Comparison of ENCODE assay signal across 9 cellular contexts in the genomic region with DNA sequence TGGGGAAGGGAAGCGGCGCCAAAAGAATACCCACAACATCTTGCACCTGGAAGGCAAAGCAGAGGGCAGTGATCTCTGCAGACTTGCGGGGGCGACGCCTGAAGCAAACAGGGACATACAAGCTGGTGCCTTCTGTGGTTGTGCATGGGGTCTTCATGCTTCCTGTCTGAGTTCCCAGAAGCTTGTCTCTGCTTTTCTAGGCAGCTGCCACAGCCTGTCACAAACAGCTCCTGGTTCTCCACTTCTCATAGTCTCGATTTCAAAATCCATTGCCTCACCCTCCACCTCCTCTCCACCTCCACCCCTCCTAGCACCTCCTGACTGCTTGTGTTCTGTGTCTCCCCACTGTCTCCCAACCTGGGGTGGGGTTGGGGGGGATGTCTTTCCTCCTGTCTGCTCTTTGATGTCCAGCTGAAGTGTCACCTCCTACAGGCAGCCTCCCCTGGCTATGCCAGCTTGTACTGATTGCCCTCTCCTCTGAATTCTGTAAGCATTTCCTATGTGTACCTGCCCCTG. TPM values are rescaled to one million over a fixed set of nuclear protein-coding genes. Genes with fewer than 3 reads are reported as not detected.
DNase-seq lines count a peak whose midpoint lies in the region; ATAC-seq and TF ChIP-seq lines count a peak whose summit lies in the region.
"Had no signal": no experiment of that assay in that cellular context is flagged by ENCODE, and none has a peak within 500 bp of the region (broad histone marks: within the 10 kb centered on the region; RNA-seq: fewer than 3 reads in every experiment).

No MANE protein-coding gene starts in this region.

- no peaks in the 10 kb centered on the region for H3K9me3 Mint-ChIP-seq in Calu3 (ENCODE audit: low read depth, unreplicated experiment)
- H3K9me3 Mint-ChIP-seq in activated naive CD8-positive, alpha-beta T cell (ENCODE audit: low read depth) = no peaks in the 10 kb centered on the region

- H3K4me1 ChIP-seq in mucosa of rectum (ENCODE audit: control insufficient read depth in 2 of 2, insufficient read depth in 2 of 2, low read length in 2 of 2) = peaks cover 8 to 13% of the 10 kb centered on the region in 2 donors

- ATAC-seq in HG02885 (IDR thresholded peaks at IDR 0.05; ENCODE audit: poor library complexity, unreplicated experiment) (peak; percentile 3), HG03039 (IDR thresholded peaks at IDR 0.05; ENCODE audit: unreplicated experiment) (no peak)

- CTCF ChIA-PET in Calu3 (lab: Charles Lee) = interaction anchor here (1.7 to 2.0 kb wide), 2 partner anchors 15 to 92 kb away, joined by 5 to 9 read pairs; no protein-coding TSS in a partner anchor

- peaks cover 0 to under 1% of the 10 kb centered on the region in 2 donors for H3K27me3 ChIP-seq in mucosa of rectum (ENCODE audit: control insufficient read depth in 2 of 2, insufficient read depth in 2 of 2, low read length in 2 of 2)

- no peaks in the 10 kb centered on the region for H3K36me3 ChIP-seq in mucosa of rectum (ENCODE audit: control insufficient read depth in 2 of 2, insufficient read depth in 2 of 2, low read length in 2 of 2)

- BruUV-seq in Calu3 (replicated peaks; lab: Mats Ljungman, UMichigan) = no TSS peak

- H3K9me3 ChIP-seq in mucosa of rectum (ENCODE audit: control insufficient read depth in 2 of 2, low read length in 2 of 2) = no peaks in the 10 kb centered on the region

- peak overlapping the region; percentile 70 for H3K4me3 Mint-ChIP-seq in Calu3 (ENCODE audit: low read depth, unreplicated experiment)
- peak overlapping the region; percentile 80 for H3K4me3 Mint-ChIP-seq in activated naive CD8-positive, alpha-beta T cell

- H3K9ac ChIP-seq in mucosa of rectum (ENCODE audit: low read depth in 1 of 2, low read length in 2 of 2) = peak overlapping the region in 1 of 2 donors; percentile 66

- TF ChIP-seq CTCF in Calu3 (IDR thresholded peaks at IDR 0.05; ENCODE audit: unreplicated experiment) = no peak

- H3K27me3 Mint-ChIP-seq in Calu3 (ENCODE audit: unreplicated experiment) = peaks cover 11% of the 10 kb centered on the region
- peaks cover 6% of the 10 kb centered on the region for H3K27me3 Mint-ChIP-seq in activated naive CD8-positive, alpha-beta T cell

- peaks cover 6% of the 10 kb centered on the region for H3K36me3 Mint-ChIP-seq in Calu3 (ENCODE audit: insufficient read depth, unreplicated experiment)
- H3K36me3 Mint-ChIP-seq in activated naive CD8-positive, alpha-beta T cell = peaks cover 4% of the 10 kb centered on the region

- H3K4me1 Mint-ChIP-seq in Calu3 (ENCODE audit: low read depth, unreplicated experiment) = peaks cover 48% of the 10 kb centered on the region
- peaks cover 22% of the 10 kb centered on the region for H3K4me1 Mint-ChIP-seq in activated naive CD8-positive, alpha-beta T cell (ENCODE audit: low read depth)

- peak overlapping the region; percentile 61 to 73 for H3K4me3 ChIP-seq in mucosa of rectum (ENCODE audit: low read length in 2 of 2)

- DNase-seq in Calu3 = no peak
- no peak for DNase-seq in activated CD4-positive, CD25-positive, alpha-beta regulatory T cell (lab: John Stamatoyannopoulos, UW)
- no peak for DNase-seq in NCI-H2029 (lab: John Stamatoyannopoulos, UW)
- DNase-seq in HUDEP-2 (lab: John Stamatoyannopoulos, UW; ENCODE audit: unreplicated experiment in 76 of 76) = no peak

- intact Hi-C loops in Calu3 (cut with micrococcal nuclease; ENCODE audit: unreplicated experiment) = loop anchor here (5.0 kb wide), 1 partner anchor 94 kb away; no protein-coding TSS in a partner anchor

- no peak overlapping the region for H3K27ac ChIP-seq in mucosa of rectum (ENCODE audit: low read depth in 2 of 2, low read length in 2 of 2)
- H3K27ac ChIP-seq: epithelial cell of prostate had no signal

- H3K27ac Mint-ChIP-seq in Calu3 (ENCODE audit: unreplicated experiment) = no peak overlapping the region
- H3K27ac Mint-ChIP-seq in activated naive CD8-positive, alpha-beta T cell = no peak overlapping the region

RNA-seq across cellular contexts. Expression of a gene that starts 1.7 kb away (rescaled TPM):
- total RNA-seq in Calu3 (2022) = 0.59 TPM in 1 of 2 replicates, not detected in the other

RNA-seq across cellular contexts. Expression of a gene that starts 28.8 kb away (rescaled TPM):
- total RNA-seq in Calu3 (2022) = 60.4 and 60.9 TPM in 2 replicates
